In the genomic region with DNA sequence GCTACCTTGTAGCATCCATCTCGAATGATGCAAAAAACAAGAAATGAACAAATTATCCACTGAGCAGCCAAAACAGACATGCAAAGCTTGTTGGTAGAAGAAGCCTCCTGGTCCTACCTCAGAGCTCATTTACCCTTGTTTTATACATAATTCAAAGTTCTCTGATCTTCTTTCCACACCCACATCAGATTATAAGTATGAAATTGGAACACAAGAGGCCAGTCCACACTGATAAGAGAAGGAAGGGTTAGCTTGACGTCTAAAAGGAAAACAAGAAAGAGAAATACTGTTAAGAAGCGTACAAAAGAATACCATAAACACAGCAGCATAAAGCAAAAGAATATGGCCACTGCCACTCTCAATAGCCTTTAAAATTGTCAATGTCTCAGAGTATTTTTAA, we compare ENCODE assay signal across 27 cellular contexts. TPM values are rescaled to one million over a fixed set of nuclear protein-coding genes. Genes with fewer than 3 reads are reported as not detected.
DNase-seq lines count a peak whose midpoint lies in the region; ATAC-seq and TF ChIP-seq lines count a peak whose summit lies in the region.
"Had no signal": no experiment of that assay in that cellular context is flagged by ENCODE, and none has a peak within 500 bp of the region (broad histone marks: within the 10 kb centered on the region; RNA-seq: fewer than 3 reads in every experiment).

No MANE protein-coding gene starts in this region.

- no peak overlapping the region for H3K9ac ChIP-seq in IMR-90 (ENCODE audit: low read depth, low read length)
- H3K9ac ChIP-seq: BLaER1 had no signal

- no peaks in the 10 kb centered on the region for H4K20me1 ChIP-seq in IMR-90 (ENCODE audit: insufficient read depth, low read length)
- H4K20me1 ChIP-seq: BLaER1 had no signal

- no peak overlapping the region for H3K4me3 ChIP-seq in IMR-90 (ENCODE audit: insufficient read depth, low read depth, low read length)
- no peak overlapping the region for H3K4me3 ChIP-seq in mucosa of descending colon
- H3K4me3 ChIP-seq: BLaER1, GM12878 had no signal

- H3K36me3 Mint-ChIP-seq in T-cell: no peaks in the 10 kb centered on the region
- H3K36me3 Mint-ChIP-seq in stimulated activated naive B cell treated with anti-CD40 and anti-IgM and Interleukin-4, amounts not matched to agents 10 μg/mL and 1 μg/mL and 100 μg/mL, for 72 hours: no peaks in the 10 kb centered on the region
- H3K36me3 Mint-ChIP-seq: CD14-positive monocyte; CD4-positive, alpha-beta memory T cell; CD4-positive, CD25-positive, alpha-beta regulatory T cell; CD8-positive, alpha-beta memory T cell had no signal

- CTCF ChIA-PET in IMR-90 (lab: Yijun Ruan, JAX): no interaction called here
- CTCF ChIA-PET in T-cell (lab: Charles Lee): no interaction called here

- no peak overlapping the region for H3K14ac ChIP-seq in IMR-90 (replicated peaks; ENCODE audit: low read depth, low read length)

- H3K56ac ChIP-seq in IMR-90 (ENCODE audit: extremely low read depth, insufficient read depth, low read length): no peak overlapping the region

- no peaks in the 10 kb centered on the region for H3K36me3 ChIP-seq in IMR-90 (ENCODE audit: control insufficient read depth, insufficient read depth, low read length)
- H3K36me3 ChIP-seq in mucosa of descending colon (ENCODE audit: low read depth): no peaks in the 10 kb centered on the region
- H3K36me3 ChIP-seq: BE2C, BLaER1 had no signal

- H2BK15ac ChIP-seq in IMR-90 (ENCODE audit: low read depth, low read length): no peak overlapping the region

- peak overlapping the region; percentile 49; the same call in 1 of the 2 replicates for H2BK120ac ChIP-seq in IMR-90 (ENCODE audit: low read depth, low read length)

- no peak for ATAC-seq in IMR-90 (ENCODE audit: low read depth)
- ATAC-seq in foreskin keratinocyte: no peak
- ATAC-seq in mucosa of descending colon: peak; percentile 49
- ATAC-seq in T-cell (replicated peaks in 1 of 4): no peak
- no peak for ATAC-seq in stimulated activated naive B cell treated with anti-CD40 and anti-IgM and Interleukin-4, amounts not matched to agents 10 μg/mL and 1 μg/mL and 100 μg/mL, for 72 hours (replicated peaks)
- ATAC-seq: GM12878 had no signal

- no peak overlapping the region for H2AK9ac ChIP-seq in IMR-90 (replicated peaks; ENCODE audit: low read depth, low read length, poor library complexity)

- H4K8ac ChIP-seq in IMR-90 (ENCODE audit: low read depth in 2 of 2, low read length in 2 of 2): no peak overlapping the region

- no peaks in the 10 kb centered on the region for H3K4me1 Mint-ChIP-seq in T-cell
- no peaks in the 10 kb centered on the region for H3K4me1 Mint-ChIP-seq in stimulated activated naive B cell treated with anti-CD40 and anti-IgM and Interleukin-4, amounts not matched to agents 10 μg/mL and 1 μg/mL and 100 μg/mL, for 72 hours
- H3K4me1 Mint-ChIP-seq: CD14-positive monocyte; CD4-positive, alpha-beta memory T cell; CD4-positive, CD25-positive, alpha-beta regulatory T cell; CD8-positive, alpha-beta memory T cell had no signal

- TF ChIP-seq CTCF in IMR-90 (conservative IDR thresholded peaks at IDR 0.05; ENCODE audit: low read depth, low read length) (no peak), foreskin keratinocyte (conservative IDR thresholded peaks at IDR 0.05) (no peak), mucosa of descending colon (IDR thresholded peaks at IDR 0.05) (no peak)

- no peak overlapping the region for H3K27ac Mint-ChIP-seq in T-cell
- no peak overlapping the region for H3K27ac Mint-ChIP-seq in stimulated activated naive B cell treated with anti-CD40 and anti-IgM and Interleukin-4, amounts not matched to agents 10 μg/mL and 1 μg/mL and 100 μg/mL, for 72 hours
- H3K27ac Mint-ChIP-seq: CD14-positive monocyte; CD4-positive, alpha-beta memory T cell; CD4-positive, CD25-positive, alpha-beta regulatory T cell; CD8-positive, alpha-beta memory T cell had no signal

- peaks cover 4% of the 10 kb centered on the region; the same call in 1 of the 2 replicates for H3K4me1 ChIP-seq in IMR-90 (ENCODE audit: control insufficient read depth, insufficient read depth, low read length)
- peaks cover 30% of the 10 kb centered on the region for H3K4me1 ChIP-seq in foreskin keratinocyte
- peaks cover 6% of the 10 kb centered on the region for H3K4me1 ChIP-seq in mucosa of descending colon (ENCODE audit: low read depth)
- H3K4me1 ChIP-seq: BE2C, BLaER1 had no signal

- H3K9me1 ChIP-seq in IMR-90 (ENCODE audit: insufficient read depth, low read length): 0 out of 2 replicates have a peak, but pooled peaks cover 5% of the 10 kb centered on the region

- in situ Hi-C loops in IMR-90 (cut with MboI; ENCODE audit: low sequenced_read_pairs): no loop called here

- H4K91ac ChIP-seq in IMR-90 (ENCODE audit: insufficient read depth, low read depth, low read length): no peak overlapping the region; the same call in 1 of the 2 replicates

- H3K4me3 Mint-ChIP-seq in T-cell: no peak overlapping the region
- no peak overlapping the region for H3K4me3 Mint-ChIP-seq in stimulated activated naive B cell treated with anti-CD40 and anti-IgM and Interleukin-4, amounts not matched to agents 10 μg/mL and 1 μg/mL and 100 μg/mL, for 72 hours
- H3K4me3 Mint-ChIP-seq: CD14-positive monocyte; CD4-positive, alpha-beta memory T cell; CD4-positive, CD25-positive, alpha-beta regulatory T cell; CD8-positive, alpha-beta memory T cell had no signal

- DNase-seq in IMR-90 (no peak), foreskin keratinocyte (no peak), mucosa of descending colon (no peak), T-cell (no peak), iPS-NIHi11 (ENCODE audit: low spot score) (no peak), NCI-H187 (lab: John Stamatoyannopoulos, UW) (no peak)
- no peak for DNase-seq in stimulated activated naive B cell treated with anti-CD40 and anti-IgM and Interleukin-4, amounts not matched to agents 10 μg/mL and 1 μg/mL and 100 μg/mL, for 72 hours
- DNase-seq: 8988T; ACHN; BE2C; C1 segment of cervical spinal cord; CD4-positive, alpha-beta memory T cell; CD4-positive, CD25-positive, alpha-beta regulatory T cell; CD8-positive, alpha-beta memory T cell; COR-L47; DMS 273 treated with DMSO at 0.1 percent for 48 hours; DMS153; DMS53; DMS79; DND-41; EL; GDM1 had no signal

- TF ChIP-seq POLR2A in IMR-90 (IDR thresholded peaks at IDR 0.05; ENCODE audit: low read depth, low read length): no peak

- POLR2A ChIA-PET in IMR-90 (lab: Charles Lee; ENCODE audit: unreplicated experiment) (no interaction called here), T-cell (lab: Charles Lee) (no interaction called here)

- H3K9me3 ChIP-seq in IMR-90 (ENCODE audit: control insufficient read depth, insufficient read depth, low read length): no peaks in the 10 kb centered on the region
- H3K9me3 ChIP-seq in mucosa of descending colon: no peaks in the 10 kb centered on the region
- H3K9me3 ChIP-seq: BE2C, BLaER1 had no signal

- H3K9me3 Mint-ChIP-seq in T-cell: peaks cover 0 to 13% (median 5%) of the 10 kb centered on the region in 3 donors
- no peaks in the 10 kb centered on the region for H3K9me3 Mint-ChIP-seq in stimulated activated naive B cell treated with anti-CD40 and anti-IgM and Interleukin-4, amounts not matched to agents 10 μg/mL and 1 μg/mL and 100 μg/mL, for 72 hours

- H3K79me1 ChIP-seq in IMR-90 (ENCODE audit: low read depth in 1 of 2, low read length in 2 of 2): no peaks in the 10 kb centered on the region

- H3K23ac ChIP-seq in IMR-90 (ENCODE audit: low read depth, low read length): no peak overlapping the region

- H3K4ac ChIP-seq in IMR-90 (ENCODE audit: low read depth, low read length): no peak overlapping the region

- BruUV-seq in IMR-90 (replicated peaks; lab: Mats Ljungman, UMichigan): no TSS peak

- WGBS in IMR-90 (ENCODE audit: extremely low coverage in 2 of 2, insufficient read length in 1 of 2), 2 experiments: no CpG with 5 or more reads among the region's 3 CpGs

- dilution Hi-C loops in IMR-90 (cut with HindIII; ENCODE audit: low sequenced_read_pairs, unreplicated experiment): no loop called here

- no peak for TF ChIP-seq RAD21 in IMR-90 (IDR thresholded peaks at IDR 0.05; ENCODE audit: low read length)

- no peak overlapping the region for H3K4me2 ChIP-seq in IMR-90 (ENCODE audit: low read depth, low read length)
- H3K4me2 ChIP-seq: BLaER1 had no signal

- no peak overlapping the region for H4K5ac ChIP-seq in IMR-90 (ENCODE audit: low read depth, low read length)

- H2BK5ac ChIP-seq in IMR-90 (ENCODE audit: low read depth, low read length, poor library complexity, severe bottlenecking): no peak overlapping the region

- intact Hi-C loops in IMR-90 (cut with micrococcal nuclease): loop anchor here (10.0 kb wide), 1 partner anchor 148 kb away; no protein-coding TSS in a partner anchor
- intact Hi-C loops in mucosa of descending colon (cut with DNase I, micrococcal nuclease): no loop called here

- peak overlapping the region; percentile 64; the same call in 1 of the 2 replicates for H2BK20ac ChIP-seq in IMR-90 (ENCODE audit: low read depth, low read length)

- no peaks in the 10 kb centered on the region for H3K27me3 Mint-ChIP-seq in T-cell
- H3K27me3 Mint-ChIP-seq in stimulated activated naive B cell treated with anti-CD40 and anti-IgM and Interleukin-4, amounts not matched to agents 10 μg/mL and 1 μg/mL and 100 μg/mL, for 72 hours: no peaks in the 10 kb centered on the region
- H3K27me3 Mint-ChIP-seq: CD4-positive, alpha-beta memory T cell; CD4-positive, CD25-positive, alpha-beta regulatory T cell; CD8-positive, alpha-beta memory T cell had no signal

- no peak overlapping the region for H2AFZ ChIP-seq in IMR-90 (replicated peaks; ENCODE audit: low read length, poor library complexity)

- 0 out of 2 replicates have a peak overlapping the region, but pooled peaks have one; percentile 31 for H3K18ac ChIP-seq in IMR-90 (ENCODE audit: low read depth, low read length)

- no peak overlapping the region for H3K27ac ChIP-seq in IMR-90 (ENCODE audit: insufficient read depth, low read length)
- H3K27ac ChIP-seq in foreskin keratinocyte: peak overlapping the region; percentile 14
- H3K27ac ChIP-seq: BLaER1 had no signal

- no peak overlapping the region for H2AK5ac ChIP-seq in IMR-90 (ENCODE audit: low read depth, low read length)

- H3K27me3 ChIP-seq in IMR-90 (ENCODE audit: control insufficient read depth, insufficient read depth, low read length) (no peaks in the 10 kb centered on the region), foreskin keratinocyte (no peaks in the 10 kb centered on the region)
- H3K27me3 ChIP-seq: BE2C, BLaER1 had no signal

TF ChIP-seq in IMR-90, 13 proteins besides CTCF, POLR2A, EP300 and RAD21 (continues in another document):
- TF ChIP-seq NFE2L2 (IDR thresholded peaks at IDR 0.05; ENCODE audit: low read depth, low read length) (no peak), FOS (IDR thresholded peaks at IDR 0.05; ENCODE audit: low read depth, low read length) (no peak)

RNA-seq across cellular contexts. Expression of gene FAM83B, which starts 49.7 kb away (rescaled TPM):
- total RNA-seq in IMR-90 (2012; rRNA removed) (under 0.01 and 0.18 TPM in 2 replicates), foreskin keratinocyte (42.6 and 44.2 TPM in 2 replicates), mucosa of descending colon (10 to 100 TPM; 17.5 to 46.5 (median 39.5) TPM), T-cell (under 1 TPM in 1 of 5 donors, not detected in 4; 0.18 TPM)
- polyA plus RNA-seq in IMR-90 (2012; rRNA removed) (0.02 TPM in 1 of 2 replicates, not detected in the other), foreskin keratinocyte (1.1 and 1.9 TPM in 2 replicates)
- not detected in 2 replicates for polyA plus RNA-seq in IMR-90 (2012; cell fraction: cytosol; rRNA removed)
- 0.02 TPM in 1 of 2 replicates, not detected in the other for polyA plus RNA-seq in IMR-90 (2012; cell fraction: nucleus; rRNA removed; ENCODE audit: low replicate concordance)
- total RNA-seq: CD4-positive, alpha-beta memory T cell; CD4-positive, CD25-positive, alpha-beta regulatory T cell; CD8-positive, alpha-beta memory T cell; Daoy; G401 had no signal
- polyA plus RNA-seq: CD14-positive monocyte; CD4-positive, alpha-beta memory T cell; CD4-positive, CD25-positive, alpha-beta regulatory T cell; CD8-positive, alpha-beta memory T cell; GM12878 had no signal

Comparison
In these comparisons a context has a peak if more than half of its experiments do, and no peak if none do; other contexts are left out.
1. RNA of gene FAM83B, which starts 49.7 kb away (total RNA-seq): 42.6 to 44.2 TPM in foreskin keratinocyte and 17.5 to 46.5 TPM in mucosa of descending colon; under 0.01 to 0.18 TPM in IMR-90 and 0.18 TPM in T-cell; every median in the first group is over 10 times any median in the second.